In the genomic region with DNA sequence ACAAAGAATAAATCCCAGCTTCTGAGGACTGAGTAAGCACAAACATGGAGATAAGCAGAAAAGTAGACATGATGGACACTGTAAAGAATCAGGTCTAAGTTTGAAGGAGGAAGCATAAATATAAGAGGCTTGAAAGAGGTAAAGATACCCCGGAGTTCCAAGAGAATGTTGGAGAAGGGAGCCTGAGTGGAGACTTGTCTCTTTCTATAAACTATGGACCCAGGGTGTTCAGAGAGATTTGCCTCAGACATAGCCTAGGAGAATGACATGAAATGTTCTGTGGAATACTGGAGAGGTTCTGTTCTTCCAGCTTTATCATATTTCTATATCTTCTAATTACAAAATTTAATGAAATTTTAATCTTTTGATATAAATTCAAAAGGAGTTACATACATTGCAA, we compare ENCODE assay signal across 29 cellular contexts.
"Had no signal": no experiment of that assay in that cellular context is flagged by ENCODE, and none has a peak within 500 bp of the region (broad histone marks: within the 10 kb centered on the region; RNA-seq: fewer than 3 reads in every experiment).

No MANE protein-coding gene starts in this region.

- H3K27me3 ChIP-seq: neural progenitor cell, pancreas, stomach, testis, thyroid gland, transverse colon, upper lobe of left lung, vagina had no signal

- H3K9ac ChIP-seq: neural progenitor cell had no signal

- H3K27ac ChIP-seq: left ventricle myocardium inferior, neural progenitor cell, pancreas, prostate gland, skin epidermis, stomach, testis, thyroid gland, transverse colon, upper lobe of left lung, vagina had no signal

- H3K9me3 ChIP-seq: left ventricle myocardium inferior, pancreas, prostate gland, stomach, testis, thyroid gland, transverse colon, upper lobe of left lung, vagina had no signal

- H3K4me1 ChIP-seq: neural progenitor cell, pancreas, prostate gland, stomach, testis, thyroid gland, transverse colon, upper lobe of left lung, vagina had no signal

- H3K4me2 ChIP-seq: neural progenitor cell had no signal

- H3K36me3 ChIP-seq: left ventricle myocardium inferior, neural progenitor cell, pancreas, prostate gland, stomach, thyroid gland, transverse colon, upper lobe of left lung, vagina had no signal

- H2AFZ ChIP-seq: neural progenitor cell had no signal

- DNase-seq: hippocampal formation; immature natural killer cell; kidney; left ventricle myocardium inferior; naive B cell; natural killer cell; nephron progenitor cell; nucleus accumbens; pancreas; posterior cingulate gyrus; retina; right cardiac atrium; stimulated activated CD4-positive, alpha-beta T cell treated with anti-CD3 and anti-CD28 coated beads, Interleukin-12 subunit alpha, Interleukin-12 subunit beta, amount 100 ng/mL, for 4 hours; stimulated activated CD4-positive, alpha-beta T cell treated with anti-CD3 and anti-CD28 coated beads, Interleukin-15, amount 100 ng/mL, for 24 hours; stimulated activated CD4-positive, alpha-beta T cell treated with anti-CD3 and anti-CD28 coated beads, Interleukin-2, amount 100 ng/mL, for 24 hours; stimulated activated CD4-positive, alpha-beta T cell treated with anti-CD3 and anti-CD28 coated beads, Interleukin-4, amount 100 ng/mL, for 1 hour; stimulated activated naive B cell treated with anti-CD40 and anti-IgM and Interleukin-4, amounts not matched to agents 10 μg/mL and 1 μg/mL and 100 μg/mL, for 72 hours; stimulated activated naive CD8-positive, alpha-beta T cell treated with anti-CD3 and anti-CD28 coated beads, Interleukin-15, Interleukin-2, amounts not matched to agents 100 U/mL and 50 U/mL, for 24 hours; stomach; testis; thyroid gland; transverse colon; upper lobe of left lung had no signal

- ATAC-seq: natural killer cell; pancreas; right cardiac atrium; sciatic nerve; stimulated activated naive B cell treated with anti-CD40 and anti-IgM and Interleukin-4, amounts not matched to agents 10 μg/mL and 1 μg/mL and 100 μg/mL, for 72 hours; stimulated activated naive CD8-positive, alpha-beta T cell treated with anti-CD3 and anti-CD28 coated beads, Interleukin-15, Interleukin-2, amounts not matched to agents 100 U/mL and 50 U/mL, for 24 hours had no signal

- H3K4me3 ChIP-seq: left ventricle myocardium inferior, lung, neural progenitor cell, pancreas, prostate gland, skin epidermis, stomach, testis, thyroid gland, transverse colon, upper lobe of left lung, vagina had no signal
